In the genomic region with DNA sequence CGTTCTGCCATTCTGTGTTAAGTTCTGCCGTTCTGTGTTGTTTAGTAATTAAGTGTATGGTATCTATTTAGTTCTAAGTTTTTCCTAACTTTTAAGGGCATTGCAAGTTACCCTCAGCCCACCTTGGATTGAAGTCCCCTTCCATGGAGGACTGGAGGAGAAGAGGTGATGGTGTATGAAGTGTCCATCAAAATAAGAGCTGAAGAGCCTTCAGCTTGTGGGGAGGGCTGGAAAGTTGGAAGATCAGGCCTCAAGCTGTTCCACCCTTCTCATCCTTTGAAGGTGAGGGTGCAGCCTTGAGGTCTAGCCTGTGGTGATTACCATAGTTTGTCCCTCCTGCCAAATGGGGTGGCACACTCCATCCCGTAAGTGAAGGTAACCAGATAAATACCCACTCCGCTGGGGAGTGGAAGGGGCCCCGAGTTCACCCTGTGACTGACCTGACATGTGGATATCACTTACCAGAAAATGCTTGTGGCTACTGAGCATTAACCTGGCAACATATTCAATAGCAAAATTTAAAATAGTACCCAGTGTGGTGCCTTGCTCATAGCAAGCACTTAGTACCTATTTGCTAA, we compare ENCODE assay signal across 15 cellular contexts.
DNase-seq lines count a peak whose midpoint lies in the region; ATAC-seq, FAIRE-seq and TF ChIP-seq lines count a peak whose summit lies in the region.
"Had no signal": no experiment of that assay in that cellular context is flagged by ENCODE, and none has a peak within 500 bp of the region (broad histone marks: within the 10 kb centered on the region; RNA-seq: fewer than 3 reads in every experiment).

No MANE protein-coding gene starts in this region.

- H3K27ac Mint-ChIP-seq in activated B cell treated with CpG ODN at 0.5 μM for 24 hours = peak overlapping the region; percentile 82
- peak overlapping the region; percentile 81 to 89 for H3K27ac Mint-ChIP-seq in stimulated activated naive CD8-positive, alpha-beta T cell treated with anti-CD3 and anti-CD28 coated beads, Interleukin-15, amount 100 ng/mL, for 72 hours

- no peaks in the 10 kb centered on the region for H3K27me3 ChIP-seq in heart right ventricle
- no peaks in the 10 kb centered on the region for H3K27me3 ChIP-seq in right cardiac atrium (ENCODE audit: control insufficient read depth, insufficient read depth)
- H3K27me3 ChIP-seq in HepG2 (ENCODE audit: control insufficient read depth in 1 of 2, insufficient read depth in 2 of 2, low read length in 2 of 2) = no peaks in the 10 kb centered on the region
- H3K27me3 ChIP-seq in WERI-Rb-1 (ENCODE audit: insufficient read depth, low read depth, severe bottlenecking) = no peaks in the 10 kb centered on the region
- H3K27me3 ChIP-seq: SJSA1 had no signal

- no peaks in the 10 kb centered on the region for H3K9me3 ChIP-seq in heart right ventricle
- H3K9me3 ChIP-seq in right cardiac atrium (ENCODE audit: control insufficient read depth, low read length) = no peaks in the 10 kb centered on the region
- H3K9me3 ChIP-seq in HepG2 (ENCODE audit: low read length) = no peaks in the 10 kb centered on the region
- H3K9me3 ChIP-seq in WERI-Rb-1 (ENCODE audit: severe bottlenecking) = no peaks in the 10 kb centered on the region
- H3K9me3 ChIP-seq: SJSA1 had no signal

- intact Hi-C loops in heart right ventricle (cut with DNase I) = no loop called here
- intact Hi-C loops in right cardiac atrium (cut with DNase I) = no loop called here
- intact Hi-C loops in activated B cell treated with CpG ODN at 0.5 μM for 24 hours (cut with micrococcal nuclease) = loop anchor here (1.0 to 2.0 kb wide), 2 partner anchors 18 to 29 kb away; no protein-coding TSS in a partner anchor
- intact Hi-C loops in HepG2 (cut with micrococcal nuclease; ENCODE audit: unreplicated experiment) = loop anchor here (2.0 kb wide), 1 partner anchor 15 kb away; no protein-coding TSS in a partner anchor

- no peak for TF ChIP-seq CTCF in heart right ventricle (IDR thresholded peaks at IDR 0.05)
- no peak for TF ChIP-seq CTCF in activated B cell treated with CpG ODN at 0.5 μM for 24 hours (IDR thresholded peaks at IDR 0.05)
- TF ChIP-seq CTCF in HepG2 (CRISPR knock-in tag; IDR thresholded peaks at IDR 0.05) = no peak
- no peak for TF ChIP-seq CTCF in WERI-Rb-1 (IDR thresholded peaks at IDR 0.05; ENCODE audit: low read depth, low read length)

- CTCF ChIA-PET in activated B cell treated with CpG ODN at 0.5 μM for 24 hours (lab: Charles Lee) = no interaction called here
- CTCF ChIA-PET in HepG2 (lab: Yijun Ruan, JAX; ENCODE audit: low intra/inter-chr PET ratio, low total read pairs) = no interaction called here
- CTCF ChIA-PET in HEK293T (lab: Yijun Ruan, JAX) = no interaction called here

- peaks cover 63% of the 10 kb centered on the region for H4K20me1 ChIP-seq in HepG2 (ENCODE audit: insufficient read depth, low read length)

- peak overlapping the region; percentile 5; the same call in 1 of the 2 replicates for H3K4me2 ChIP-seq in HepG2 (ENCODE audit: low read depth, low read length)

- no peak for TF ChIP-seq POLR2A in HepG2 (IDR thresholded peaks at IDR 0.05; ENCODE audit: insufficient read depth in 1 of 2, low read depth in 2 of 2, low read length in 2 of 2)

- WGBS in heart right ventricle, 2 donors = 63 to 67% methylated on average over 5 of the region's 5 CpGs
- WGBS in right cardiac atrium = 76% methylated on average over 5 of the region's 5 CpGs
- 94% methylated on average over 5 of the region's 5 CpGs for WGBS in HepG2 (ENCODE audit: low lambda C conversion rate)

- peaks cover 5% of the 10 kb centered on the region for H3K36me3 Mint-ChIP-seq in activated B cell treated with CpG ODN at 0.5 μM for 24 hours (ENCODE audit: low read depth)

- H3K27ac ChIP-seq in heart right ventricle (peak overlapping the region in 8 of 10 donors; percentile 55 to 89 (median 76)), right cardiac atrium (ENCODE audit: low read length) (no peak overlapping the region), HepG2 (ENCODE audit: extremely low read length, insufficient read depth, low read length) (peak overlapping the region; percentile 92), WERI-Rb-1 (no peak overlapping the region)
- H3K27ac ChIP-seq: SJSA1 had no signal

- ATAC-seq in heart right ventricle = peak in 3 of 8 donors; percentile 7 to 45 (median 29)
- ATAC-seq in right cardiac atrium = no peak
- no peak for ATAC-seq in activated B cell treated with CpG ODN at 0.5 μM for 24 hours (ENCODE audit: low read depth)
- ATAC-seq in HepG2 = no peak
- no peak for ATAC-seq in stimulated activated naive CD8-positive, alpha-beta T cell treated with anti-CD3 and anti-CD28 coated beads, Interleukin-15, amount 100 ng/mL, for 72 hours

- no peak overlapping the region for H3K4me3 Mint-ChIP-seq in activated B cell treated with CpG ODN at 0.5 μM for 24 hours
- peak overlapping the region; percentile 51 to 81 for H3K4me3 Mint-ChIP-seq in stimulated activated naive CD8-positive, alpha-beta T cell treated with anti-CD3 and anti-CD28 coated beads, Interleukin-15, amount 100 ng/mL, for 72 hours

- H3K4me3 ChIP-seq in heart right ventricle (no peak overlapping the region), right cardiac atrium (ENCODE audit: low read length) (no peak overlapping the region), HepG2 (replicated peaks in 1 of 3; ENCODE audit: insufficient read depth in 1 of 3, low read depth in 2 of 3, low read length in 3 of 3) (no peak overlapping the region), WERI-Rb-1 (ENCODE audit: low read depth, low read length) (no peak overlapping the region)
- H3K4me3 ChIP-seq: GM12878, SJSA1 had no signal

- H3K4me1 ChIP-seq in heart right ventricle (peaks cover 41 to 100% (median 98%) of the 10 kb centered on the region in 9 donors), right cardiac atrium (ENCODE audit: control insufficient read depth, insufficient read depth, low read length) (peaks cover 20% of the 10 kb centered on the region), HepG2 (ENCODE audit: insufficient read depth, low read length) (peaks cover 95% of the 10 kb centered on the region)

- DNase-seq in heart right ventricle (no peak), right cardiac atrium (no peak), activated B cell treated with CpG ODN at 0.5 μM for 24 hours (no peak), HepG2 (ENCODE audit: low spot score) (no peak), WERI-Rb-1 (no peak), HEK293T (ENCODE audit: extremely low spot score) (no peak), NOMO-1 (lab: John Stamatoyannopoulos, UW; ENCODE audit: unreplicated experiment in 2 of 2) (no peak)
- DNase-seq in stimulated activated naive CD8-positive, alpha-beta T cell treated with anti-CD3 and anti-CD28 coated beads, Interleukin-15, amount 100 ng/mL, for 72 hours = no peak
- DNase-seq: foreskin melanocyte, NCI-H1105 had no signal

- TF ChIP-seq EP300 in HepG2 (IDR thresholded peaks at IDR 0.05; ENCODE audit: low read depth in 2 of 2, low read length in 2 of 2) (no peak), HepG2 (CRISPR knock-in tag; IDR thresholded peaks at IDR 0.05; ENCODE audit: borderline replicate concordance) (no peak)

- FAIRE-seq in HepG2 (lab: Jason Lieb, UNC) = no peak
- FAIRE-seq: bronchial epithelial cell, GM12878, keratinocyte, urothelium cell line had no signal

- no TSS peak for BruUV-seq in HepG2 (replicated peaks; lab: Mats Ljungman, UMichigan)

- H3K36me3 ChIP-seq in heart right ventricle = peaks cover 0 to 20% (median 0%) of the 10 kb centered on the region in 9 donors
- H3K36me3 ChIP-seq in HepG2 (replicated peaks in 1 of 2; ENCODE audit: control insufficient read depth in 1 of 2, insufficient read depth in 2 of 2, low read length in 2 of 2) = peaks cover 9 to 50% of the 10 kb centered on the region in 2 experiments
- H3K36me3 ChIP-seq in WERI-Rb-1 = peaks cover 2% of the 10 kb centered on the region

- no peaks in the 10 kb centered on the region for H3K27me3 Mint-ChIP-seq in activated B cell treated with CpG ODN at 0.5 μM for 24 hours
- H3K27me3 Mint-ChIP-seq in stimulated activated naive CD8-positive, alpha-beta T cell treated with anti-CD3 and anti-CD28 coated beads, Interleukin-15, amount 100 ng/mL, for 72 hours = no peaks in the 10 kb centered on the region

- TF ChIP-seq RAD21 in HepG2 (CRISPR knock-in tag; IDR thresholded peaks at IDR 0.05) = no peak

- POLR2A ChIA-PET in activated B cell treated with CpG ODN at 0.5 μM for 24 hours (lab: Charles Lee) = interaction anchor here (0.5 to 1.8 kb wide), 2 partner anchors 29 to 909 kb away, joined by 5 read pairs; no protein-coding TSS in a partner anchor
- POLR2A ChIA-PET in HepG2 (lab: Yijun Ruan, JAX) = interaction anchor here (2.4 kb wide), 1 partner anchor 30 kb away, joined by 13 read pairs; no protein-coding TSS in a partner anchor
- POLR2A ChIA-PET in HEK293T (lab: Yijun Ruan, JAX) = no interaction called here

- H3K9ac ChIP-seq in HepG2 (ENCODE audit: insufficient read depth, low read depth, low read length) = no peak overlapping the region

- H3K79me2 ChIP-seq in HepG2 (ENCODE audit: insufficient read depth, low read length) = peaks cover 100% of the 10 kb centered on the region

- in situ Hi-C loops in HepG2 (cut with HindIII; ENCODE audit: extremely low pct_ligation_motif_present, low pct_unique_long_range_greater_than_20kb) = no loop called here

- H3K9me3 Mint-ChIP-seq in activated B cell treated with CpG ODN at 0.5 μM for 24 hours = no peaks in the 10 kb centered on the region
- H3K9me3 Mint-ChIP-seq in stimulated activated naive CD8-positive, alpha-beta T cell treated with anti-CD3 and anti-CD28 coated beads, Interleukin-15, amount 100 ng/mL, for 72 hours = no peaks in the 10 kb centered on the region

- H3K4me1 Mint-ChIP-seq in activated B cell treated with CpG ODN at 0.5 μM for 24 hours = peaks cover 96% of the 10 kb centered on the region
- H3K4me1 Mint-ChIP-seq in stimulated activated naive CD8-positive, alpha-beta T cell treated with anti-CD3 and anti-CD28 coated beads, Interleukin-15, amount 100 ng/mL, for 72 hours = peaks cover 93% of the 10 kb centered on the region

- no peak overlapping the region for H2AFZ ChIP-seq in HepG2 (ENCODE audit: low read length)

TF ChIP-seq in HEK293T, 16 proteins besides CTCF, POLR2A, EP300 and RAD21:
- TF ChIP-seq SP1 (IDR thresholded peaks at IDR 0.05) = no peak
- no peak for TF ChIP-seq NFRKB (IDR thresholded peaks at IDR 0.05)
- no peak for TF ChIP-seq ELF4 (IDR thresholded peaks at IDR 0.05)
- no peak for TF ChIP-seq L3MBTL2 (conservative IDR thresholded peaks at IDR 0.05)
- no peak for TF ChIP-seq FOXM1 (IDR thresholded peaks at IDR 0.05; ENCODE audit: borderline replicate concordance)
TF ChIP-seq in HEK293T: peak in this region for 0.

Comparison
In these comparisons a context has a peak if more than half of its experiments do, and no peak if none do; other contexts are left out.
1. H3K27ac ChIP-seq: peak in heart right ventricle (8 of 10) and HepG2 (single experiment); none in right cardiac atrium (single experiment) and WERI-Rb-1 (single experiment).
2. intact Hi-C loops: an anchor here in activated B cell treated with CpG ODN at 0.5 μM for 24 hours (1.0 to 2.0 kb wide) and HepG2 (2.0 kb wide); none called in heart right ventricle and right cardiac atrium.